Comparison of ENCODE assay signal across 21 cellular contexts in the genomic region with DNA sequence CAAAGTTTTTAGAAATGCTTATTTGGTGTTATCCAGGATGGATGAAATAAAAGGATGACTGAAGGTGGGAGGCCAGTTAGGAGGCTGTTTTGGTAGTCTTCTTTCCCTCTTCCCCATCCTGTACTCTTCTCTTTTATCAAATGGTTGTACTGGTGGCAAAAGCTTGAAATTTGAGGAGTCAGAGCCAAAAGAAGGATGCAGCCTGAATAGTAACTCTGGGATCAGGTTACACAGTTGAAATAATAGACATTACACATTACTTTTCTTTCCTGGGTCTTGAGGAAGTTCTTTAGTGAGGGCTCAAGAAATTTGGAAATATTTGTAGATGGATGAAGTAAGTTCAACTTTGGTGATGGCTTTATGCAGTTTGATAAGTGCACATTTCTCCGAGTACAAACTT.
DNase-seq lines count a peak whose midpoint lies in the region; TF ChIP-seq lines count a peak whose summit lies in the region.
"Had no signal": no experiment of that assay in that cellular context is flagged by ENCODE, and none has a peak within 500 bp of the region (broad histone marks: within the 10 kb centered on the region; RNA-seq: fewer than 3 reads in every experiment).

No MANE protein-coding gene starts in this region.

- H3K27me3 ChIP-seq in Peyer's patch, result no peaks in the 10 kb centered on the region
- H3K27me3 ChIP-seq: MG63, SJSA1 had no signal

- TF ChIP-seq CTCF in choroid plexus epithelial cell (conservative IDR thresholded peaks at IDR 0.05; ENCODE audit: low read depth, low read length) (no peak), Peyer's patch (IDR thresholded peaks at IDR 0.05) (no peak)

- no peaks in the 10 kb centered on the region for H3K36me3 ChIP-seq in Peyer's patch
- H3K36me3 ChIP-seq: HAP-1, MG63, SJSA1 had no signal

- no peaks in the 10 kb centered on the region for H3K4me1 ChIP-seq in Peyer's patch
- H3K4me1 ChIP-seq: A549, HAP-1, SJSA1 had no signal

- no peak for TF ChIP-seq POLR2A in Peyer's patch (IDR thresholded peaks at IDR 0.05)

- DNase-seq in EH (ENCODE audit: low read depth) (peak; percentile 1), HT1080 (ENCODE audit: low read depth) (peak; percentile 5), choroid plexus epithelial cell (ENCODE audit: low read depth) (peak; percentile 44), iris pigment epithelial cell (ENCODE audit: low read depth) (peak; percentile 11), Peyer's patch (no peak), HUDEP-2 (lab: John Stamatoyannopoulos, UW; ENCODE audit: unreplicated experiment in 76 of 76) (no peak), HK-2 (ENCODE audit: unreplicated experiment) (no peak)
- DNase-seq: DMS53, EL, GF-D8, Kasumi-1, MG63, NCI-H1092, NCI-H1436, NCI-H187 treated with DMSO at 0.1 percent for 48 hours, NCI-H446, NCI-H69 had no signal

- H3K4me3 ChIP-seq in choroid plexus epithelial cell (ENCODE audit: low read depth, low read length), result no peak overlapping the region
- no peak overlapping the region for H3K4me3 ChIP-seq in Peyer's patch
- H3K4me3 ChIP-seq: A549, GM23338, HAP-1, MG63, SJSA1 had no signal

- no peak overlapping the region for H3K27ac ChIP-seq in Peyer's patch
- H3K27ac ChIP-seq: A549, SJSA1 had no signal

- no peaks in the 10 kb centered on the region for H3K9me3 ChIP-seq in Peyer's patch
- H3K9me3 ChIP-seq: A549, HAP-1, MG63 had no signal

Comparison
In these comparisons a context has a peak if more than half of its experiments do, and no peak if none do; other contexts are left out.
1. DNase-seq: peak in EH (single experiment), HT1080 (single experiment), choroid plexus epithelial cell (single experiment) and iris pigment epithelial cell (single experiment); none in Peyer's patch (0 of 3), HUDEP-2 (0 of 76) and HK-2 (single experiment).